Comparison of ENCODE assay signal across 1 cellular context in genomic region chr11:113087716-113088115, GRCh38.
TF ChIP-seq lines count a peak whose summit lies in the region.

No MANE protein-coding gene starts in this region.

TF ChIP-seq in WTC11, 78 proteins besides CTCF, POLR2A, EP300 and RAD21 (continued from another document):
- TF ChIP-seq ZNF425 (CRISPR knock-in tag; conservative IDR thresholded peaks at IDR 0.05): no peak
